Comparison of ENCODE assay signal across 13 cellular contexts in genomic region chr3:189820365-189820720, GRCh38.
DNase-seq lines count a peak whose midpoint lies in the region; ATAC-seq, FAIRE-seq and TF ChIP-seq lines count a peak whose summit lies in the region.
"Had no signal": no experiment of that assay in that cellular context is flagged by ENCODE, and none has a peak within 500 bp of the region (broad histone marks: within the 10 kb centered on the region; RNA-seq: fewer than 3 reads in every experiment).

No MANE protein-coding gene starts in this region.

- no peak for TF ChIP-seq CTCF in OCI-LY1 (IDR thresholded peaks at IDR 0.05; ENCODE audit: low read length)

- no peaks in the 10 kb centered on the region for H3F3A ChIP-seq in OCI-LY1 (ENCODE audit: insufficient read depth, low read length)

- no peaks in the 10 kb centered on the region for H3K9me2 ChIP-seq in OCI-LY1 (ENCODE audit: low read depth, low read length)

- no peak overlapping the region for H2AFZ ChIP-seq in OCI-LY1 (ENCODE audit: low read length)

- DNase-seq in GM12892 (ENCODE audit: insufficient read length) = no peak
- DNase-seq in NCI-H748 (lab: John Stamatoyannopoulos, UW; ENCODE audit: unreplicated experiment) = no peak
- DNase-seq in GM19240 (ENCODE audit: insufficient read length, low spot score) = no peak
- DNase-seq in NCI-H526 treated with DMSO at 0.1 percent for 48 hours (lab: John Stamatoyannopoulos, UW) = no peak
- DNase-seq in LoVo (ENCODE audit: low spot score) = no peak
- DNase-seq: activated CD8-positive, alpha-beta memory T cell treated with anti-CD3 and anti-CD28 coated beads for 24 hours; AML-193; islet precursor cell; MM.1S; sigmoid colon had no signal

- no peaks in the 10 kb centered on the region for H4K20me1 ChIP-seq in OCI-LY1 (ENCODE audit: insufficient read depth, low read length)

- TF ChIP-seq POLR2A in GM12892 (IDR thresholded peaks at IDR 0.05; ENCODE audit: low read depth, low read length) = no peak

- no peaks in the 10 kb centered on the region for H3K27me3 ChIP-seq in OCI-LY1 (ENCODE audit: insufficient read depth, low read length)
- H3K27me3 ChIP-seq: sigmoid colon had no signal

- H3K9me3 ChIP-seq in OCI-LY1 (ENCODE audit: low read length) = no peaks in the 10 kb centered on the region
- H3K9me3 ChIP-seq: sigmoid colon had no signal

- no peak overlapping the region for H3K4me2 ChIP-seq in OCI-LY1 (ENCODE audit: low read length)

- ATAC-seq in GM19455 (IDR thresholded peaks at IDR 0.05; ENCODE audit: unreplicated experiment) = peak; percentile 76
- ATAC-seq in HG03095 (IDR thresholded peaks at IDR 0.05; ENCODE audit: unreplicated experiment) = peak; percentile 89

- peaks cover 8% of the 10 kb centered on the region for H3K4me1 ChIP-seq in OCI-LY1 (ENCODE audit: insufficient read depth, low read length, severe bottlenecking)
- H3K4me1 ChIP-seq: sigmoid colon had no signal

- no peak overlapping the region for H3K4me3 ChIP-seq in OCI-LY1 (ENCODE audit: low read depth, low read length, poor library complexity, severe bottlenecking)
- H3K4me3 ChIP-seq: sigmoid colon had no signal

- no peak overlapping the region for H3K9ac ChIP-seq in OCI-LY1 (ENCODE audit: low read length)

- peak overlapping the region; percentile 18 for H3K27ac ChIP-seq in OCI-LY1 (ENCODE audit: low read depth, low read length, poor library complexity, severe bottlenecking)
- H3K27ac ChIP-seq: sigmoid colon had no signal

- H3K79me2 ChIP-seq in OCI-LY1 (ENCODE audit: insufficient read depth, low read length) = no peaks in the 10 kb centered on the region

- no peaks in the 10 kb centered on the region for H3K36me3 ChIP-seq in OCI-LY1 (ENCODE audit: insufficient read depth, low read length)
- H3K36me3 ChIP-seq: sigmoid colon had no signal

- peak; percentile 50 for FAIRE-seq in GM12892 (lab: Jason Lieb, UNC)
